1 cellular context compared by ENCODE assay signal in the genomic region with DNA sequence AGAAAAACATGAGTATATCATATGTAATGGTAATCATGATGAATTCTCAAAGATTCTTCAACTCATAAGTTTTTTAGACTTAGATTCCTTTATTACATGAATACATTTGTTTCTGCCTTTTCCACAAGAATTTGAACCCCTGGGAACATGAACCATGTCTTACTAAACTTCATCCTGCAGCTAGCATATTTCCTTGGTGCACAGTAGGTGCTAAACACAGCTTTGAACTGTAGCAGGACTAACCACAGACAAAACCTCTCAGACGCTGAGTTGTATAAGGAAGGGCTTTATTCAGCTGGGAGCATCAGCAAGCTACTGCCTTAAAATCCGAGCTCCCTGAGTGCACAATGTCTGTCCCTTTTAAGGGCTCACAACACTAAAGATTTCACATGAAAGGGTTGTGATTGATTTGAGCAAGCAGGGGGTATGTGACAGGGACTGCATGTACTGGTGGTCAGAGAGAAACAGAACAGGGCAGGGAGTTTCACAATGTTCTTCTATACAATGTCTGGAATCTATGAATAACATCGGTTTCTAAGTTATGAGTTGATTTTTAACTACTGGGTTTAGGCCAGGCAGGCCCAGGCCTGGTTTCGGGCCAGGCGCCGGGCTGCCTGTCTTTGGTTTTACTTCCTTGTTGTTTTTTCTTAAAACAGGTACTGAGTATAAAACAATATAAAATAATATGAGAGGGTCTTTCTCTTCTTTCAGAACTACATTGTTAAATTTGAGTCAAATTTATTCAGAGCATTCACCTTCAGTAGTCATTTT.
TF ChIP-seq lines count a peak whose summit lies in the region.

No MANE protein-coding gene starts in this region.

TF ChIP-seq in GM12878, 131 proteins besides CTCF, POLR2A, EP300 and RAD21:
- 0 out of 2 replicates have a peak, but pooled peaks have one; percentile 21 for TF ChIP-seq SMARCA5 (IDR thresholded peaks at IDR 0.05)
